Comparison of ENCODE assay signal across 12 cellular contexts in genomic region chr3:149736180-149737100, GRCh38. TPM values are rescaled to one million over a fixed set of nuclear protein-coding genes. Genes with fewer than 3 reads are reported as not detected.
DNase-seq lines count a peak whose midpoint lies in the region; ATAC-seq, FAIRE-seq and TF ChIP-seq lines count a peak whose summit lies in the region.
"Had no signal": no experiment of that assay in that cellular context is flagged by ENCODE, and none has a peak within 500 bp of the region (broad histone marks: within the 10 kb centered on the region; RNA-seq: fewer than 3 reads in every experiment).

No MANE protein-coding gene starts in this region.

- H3K27me3 ChIP-seq in astrocyte (ENCODE audit: insufficient read depth, low read length) (no peaks in the 10 kb centered on the region), kidney epithelial cell (ENCODE audit: control insufficient read depth, insufficient read depth, low read length) (no peaks in the 10 kb centered on the region)

- H3K79me2 ChIP-seq in astrocyte (ENCODE audit: insufficient read depth, low read length) = no peaks in the 10 kb centered on the region

- H3K36me3 ChIP-seq in astrocyte (ENCODE audit: insufficient read depth, low read length) (peaks cover 19% of the 10 kb centered on the region), kidney epithelial cell (ENCODE audit: control insufficient read depth, insufficient read depth, low read length) (no peaks in the 10 kb centered on the region)

- no peaks in the 10 kb centered on the region for H3K27me3 Mint-ChIP-seq in astrocyte (ENCODE audit: low read depth, unreplicated experiment)
- H3K27me3 Mint-ChIP-seq: activated naive CD8-positive, alpha-beta T cell had no signal

- H3K9me3 ChIP-seq in astrocyte (ENCODE audit: insufficient read depth, low read depth, low read length) = no peaks in the 10 kb centered on the region

- H2AFZ ChIP-seq in astrocyte (ENCODE audit: low read depth, low read length) = no peak overlapping the region

- no peak overlapping the region for H3K27ac ChIP-seq in astrocyte (ENCODE audit: low read depth, low read length)

- H3K27ac Mint-ChIP-seq in astrocyte (ENCODE audit: unreplicated experiment) = peak overlapping the region; percentile 92
- H3K27ac Mint-ChIP-seq: activated naive CD8-positive, alpha-beta T cell had no signal

- H3K36me3 Mint-ChIP-seq in astrocyte (ENCODE audit: low read depth, unreplicated experiment) = no peaks in the 10 kb centered on the region

- ATAC-seq in HG03039 (IDR thresholded peaks at IDR 0.05; ENCODE audit: unreplicated experiment) = no peak

- no peaks in the 10 kb centered on the region for H4K20me1 ChIP-seq in astrocyte (ENCODE audit: insufficient read depth, low read length)

- DNase-seq in A172 (ENCODE audit: low spot score) = peak; percentile 48
- DNase-seq in HTR-8/SVneo (ENCODE audit: insufficient read length, low spot score) = peak; percentile 30
- DNase-seq in astrocyte (ENCODE audit: low read depth) = peak; percentile 79
- DNase-seq in kidney epithelial cell (ENCODE audit: low read depth) = peak; percentile 84
- no peak for DNase-seq in iPS-NIHi7 (ENCODE audit: extremely low spot score)
- no peak for DNase-seq in NCI-H2107 treated with DMSO at 0.1 percent for 48 hours (lab: John Stamatoyannopoulos, UW; ENCODE audit: unreplicated experiment)
- no peak for DNase-seq in amygdala (lab: John Stamatoyannopoulos, UW)
- DNase-seq: activated CD4-positive, CD25-positive, alpha-beta regulatory T cell; stimulated activated CD4-positive, alpha-beta T cell treated with anti-CD3 and anti-CD28 coated beads, Interleukin-2, amount 100 ng/mL, for 48 hours had no signal

- no peak for FAIRE-seq in HTR-8/SVneo (lab: Jason Lieb, UNC)
- FAIRE-seq in astrocyte (lab: Jason Lieb, UNC) = peak; percentile 84
- FAIRE-seq: frontal cortex had no signal

- peak overlapping the region; percentile 26 for H3K4me2 ChIP-seq in astrocyte (ENCODE audit: low read length)

- no peak overlapping the region for H3K9ac ChIP-seq in astrocyte (ENCODE audit: low read length)

- H3K4me1 Mint-ChIP-seq in astrocyte (ENCODE audit: low read depth, unreplicated experiment) = peaks cover 27% of the 10 kb centered on the region

- H3K4me1 ChIP-seq in astrocyte (ENCODE audit: insufficient read depth, low read length) = peaks cover 6% of the 10 kb centered on the region

- TF ChIP-seq CTCF in astrocyte (IDR thresholded peaks at IDR 0.05; ENCODE audit: insufficient read depth, low read depth, low read length) (no peak), kidney epithelial cell (IDR thresholded peaks at IDR 0.05; ENCODE audit: insufficient read depth, low read length, poor library complexity, severe bottlenecking) (no peak)

- H3K9me3 Mint-ChIP-seq in astrocyte (ENCODE audit: unreplicated experiment) = no peaks in the 10 kb centered on the region

- no peak overlapping the region for H3K4me3 ChIP-seq in astrocyte (ENCODE audit: insufficient read depth, low read depth, low read length)
- H3K4me3 ChIP-seq in kidney epithelial cell (ENCODE audit: low read depth, low read length) = no peak overlapping the region

- no peak overlapping the region for H3K4me3 Mint-ChIP-seq in astrocyte (ENCODE audit: unreplicated experiment)
- H3K4me3 Mint-ChIP-seq: activated naive CD8-positive, alpha-beta T cell had no signal

RNA-seq across cellular contexts. Expression of gene COMMD2, which starts 15.8 kb away (rescaled TPM):
- total RNA-seq in A172 (2014; rRNA removed; shearing (Covaris generic)) = 50.4 and 74.3 TPM in 2 replicates
- 44.8 and 47.1 TPM in 2 replicates for total RNA-seq in astrocyte
- 31.9 and 44.4 TPM in 2 replicates for total RNA-seq in kidney epithelial cell

RNA-seq across cellular contexts. Expression of gene ANKUB1, which starts 55.9 kb away (rescaled TPM):
- total RNA-seq in A172 (2014; rRNA removed; shearing (Covaris generic)) = not detected in 2 replicates
- total RNA-seq in astrocyte (not detected in 2 replicates), kidney epithelial cell (not detected in 2 replicates)

Comparison
In these comparisons a context has a peak if more than half of its experiments do, and no peak if none do; other contexts are left out.
1. DNase-seq: peak in A172 (single experiment), HTR-8/SVneo (single experiment), astrocyte (single experiment) and kidney epithelial cell (single experiment); none in iPS-NIHi7 (single experiment), NCI-H2107 treated with DMSO at 0.1 percent for 48 hours (single experiment) and amygdala (0 of 56).